Comparison of ENCODE assay signal across 16 cellular contexts in genomic region chr1:33763406-33763805, GRCh38.
DNase-seq lines count a peak whose midpoint lies in the region; ATAC-seq, FAIRE-seq and TF ChIP-seq lines count a peak whose summit lies in the region.
"Had no signal": no experiment of that assay in that cellular context is flagged by ENCODE, and none has a peak within 500 bp of the region (broad histone marks: within the 10 kb centered on the region; RNA-seq: fewer than 3 reads in every experiment).

No MANE protein-coding gene starts in this region.

- DNase-seq in left ventricle myocardium inferior: no peak
- DNase-seq in left ventricle myocardium superior: no peak
- peak; percentile 49 for DNase-seq in T1000 (lab: John Stamatoyannopoulos, UW)
- DNase-seq in fibroblast of the aortic adventitia (ENCODE audit: low read depth): peak; percentile 29
- DNase-seq in urothelium cell line (ENCODE audit: low spot score): peak; percentile 79
- no peak for DNase-seq in activated CD4-positive, alpha-beta memory T cell treated with anti-CD3 and anti-CD28 coated beads for 36 hours
- DNase-seq in stimulated activated CD4-positive, alpha-beta T cell treated with anti-CD3 and anti-CD28 coated beads, Interleukin-15, amount 100 ng/mL, for 24 hours: no peak
- DNase-seq: activated CD8-positive, alpha-beta T cell treated with anti-CD3 and anti-CD28 coated beads, Interleukin-2, amount 10 ng/mL, durations not matched to agents 7 days and 5 days; esophagus squamous epithelium; KBM-7; NCI-H1436; stimulated activated naive CD4-positive, alpha-beta T cell had no signal

- no peaks in the 10 kb centered on the region for H3K36me3 ChIP-seq in left ventricle myocardium inferior
- H3K36me3 ChIP-seq: esophagus squamous epithelium had no signal

- CTCF ChIA-PET in activated CD4-positive, alpha-beta memory T cell treated with anti-CD3 and anti-CD28 coated beads for 36 hours (lab: Charles Lee): no interaction called here

- H3K4me3 ChIP-seq in left ventricle myocardium inferior (no peak overlapping the region), fibroblast of the aortic adventitia (ENCODE audit: low read depth, low read length) (no peak overlapping the region)
- H3K4me3 ChIP-seq: A549, esophagus squamous epithelium, hepatocyte, smooth muscle cell had no signal

- H3K4me1 ChIP-seq in left ventricle myocardium inferior: peaks cover 11% of the 10 kb centered on the region
- H3K4me1 ChIP-seq: A549 had no signal

- no peaks in the 10 kb centered on the region for H3K9me3 Mint-ChIP-seq in activated CD4-positive, alpha-beta memory T cell treated with anti-CD3 and anti-CD28 coated beads for 36 hours

- peak; percentile 13 for FAIRE-seq in urothelium cell line (lab: Jason Lieb, UNC)
- FAIRE-seq: A549 had no signal

- TF ChIP-seq CTCF in left ventricle myocardium inferior (IDR thresholded peaks at IDR 0.05; ENCODE audit: borderline replicate concordance) (no peak), fibroblast of the aortic adventitia (IDR thresholded peaks at IDR 0.05; ENCODE audit: insufficient read depth, low read length) (no peak)

- no peak overlapping the region for H3K4me3 Mint-ChIP-seq in activated CD4-positive, alpha-beta memory T cell treated with anti-CD3 and anti-CD28 coated beads for 36 hours
- H3K4me3 Mint-ChIP-seq: activated CD8-positive, alpha-beta T cell treated with anti-CD3 and anti-CD28 coated beads, Interleukin-2, amount 10 ng/mL, durations not matched to agents 7 days and 5 days had no signal

- no peaks in the 10 kb centered on the region for H3K36me3 Mint-ChIP-seq in activated CD4-positive, alpha-beta memory T cell treated with anti-CD3 and anti-CD28 coated beads for 36 hours

- H3K27ac ChIP-seq in left ventricle myocardium inferior (replicated peaks): peak overlapping the region; percentile 58
- H3K27ac ChIP-seq: A549, esophagus squamous epithelium, hepatocyte had no signal

- no peaks in the 10 kb centered on the region for H3K27me3 ChIP-seq in left ventricle myocardium inferior (ENCODE audit: low read depth)
- H3K27me3 ChIP-seq: hepatocyte had no signal

- no peaks in the 10 kb centered on the region for H3K4me1 Mint-ChIP-seq in activated CD4-positive, alpha-beta memory T cell treated with anti-CD3 and anti-CD28 coated beads for 36 hours (ENCODE audit: low read depth)

- POLR2A ChIA-PET in activated CD4-positive, alpha-beta memory T cell treated with anti-CD3 and anti-CD28 coated beads for 36 hours (lab: Charles Lee): no interaction called here

- no peaks in the 10 kb centered on the region for H3K9me3 ChIP-seq in left ventricle myocardium inferior (replicated peaks)
- H3K9me3 ChIP-seq: A549, esophagus squamous epithelium had no signal

- no peak overlapping the region for H3K27ac Mint-ChIP-seq in activated CD4-positive, alpha-beta memory T cell treated with anti-CD3 and anti-CD28 coated beads for 36 hours
- H3K27ac Mint-ChIP-seq: activated CD8-positive, alpha-beta T cell treated with anti-CD3 and anti-CD28 coated beads, Interleukin-2, amount 10 ng/mL, durations not matched to agents 7 days and 5 days had no signal

- peaks cover 1% of the 10 kb centered on the region for H3K27me3 Mint-ChIP-seq in activated CD4-positive, alpha-beta memory T cell treated with anti-CD3 and anti-CD28 coated beads for 36 hours

- intact Hi-C loops in left ventricle myocardium inferior (cut with micrococcal nuclease): no loop called here
- intact Hi-C loops in left ventricle myocardium superior (cut with micrococcal nuclease): no loop called here
- intact Hi-C loops in activated CD4-positive, alpha-beta memory T cell treated with anti-CD3 and anti-CD28 coated beads for 36 hours (cut with micrococcal nuclease): no loop called here

- ATAC-seq in left ventricle myocardium superior: no peak
- no peak for ATAC-seq in HG03025 (IDR thresholded peaks at IDR 0.05; ENCODE audit: low FRiP score, unreplicated experiment)
- ATAC-seq: A549; activated CD8-positive, alpha-beta T cell treated with anti-CD3 and anti-CD28 coated beads, Interleukin-2, amount 10 ng/mL, durations not matched to agents 7 days and 5 days had no signal

Comparison
In these comparisons a context has a peak if more than half of its experiments do, and no peak if none do; other contexts are left out.
1. DNase-seq: peak in T1000 (single experiment), fibroblast of the aortic adventitia (single experiment) and urothelium cell line (single experiment); none in left ventricle myocardium inferior (single experiment), left ventricle myocardium superior (single experiment), activated CD4-positive, alpha-beta memory T cell treated with anti-CD3 and anti-CD28 coated beads for 36 hours (single experiment) and stimulated activated CD4-positive, alpha-beta T cell treated with anti-CD3 and anti-CD28 coated beads, Interleukin-15, amount 100 ng/mL, for 24 hours (single experiment).